Comparison of ENCODE assay signal across 21 cellular contexts in the genomic region with DNA sequence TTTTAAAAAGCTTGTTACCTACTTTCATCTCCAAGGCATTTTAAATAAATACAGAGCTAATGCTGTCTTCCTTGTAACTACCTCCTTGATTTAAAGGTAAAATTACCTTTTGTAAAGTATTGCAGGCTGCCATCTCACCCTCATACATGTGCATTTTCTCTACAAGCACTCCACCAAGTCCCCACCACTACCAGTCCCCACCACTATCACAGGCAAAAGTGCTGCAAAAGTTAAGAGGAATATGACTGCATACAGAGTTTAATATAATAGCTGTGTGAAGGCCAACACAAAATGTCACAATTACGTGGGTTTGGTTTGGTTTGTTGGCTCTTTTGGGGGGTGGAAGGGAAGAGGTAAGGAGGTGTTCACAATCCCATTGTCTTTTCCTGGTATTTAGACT. TPM values are rescaled to one million over a fixed set of nuclear protein-coding genes. Genes with fewer than 3 reads are reported as not detected.
DNase-seq lines count a peak whose midpoint lies in the region; ATAC-seq and TF ChIP-seq lines count a peak whose summit lies in the region.
"Had no signal": no experiment of that assay in that cellular context is flagged by ENCODE, and none has a peak within 500 bp of the region (broad histone marks: within the 10 kb centered on the region; RNA-seq: fewer than 3 reads in every experiment).

No MANE protein-coding gene starts in this region.

- peak overlapping the region; percentile 37 for H3K4me2 ChIP-seq in GM23338
- H3K4me2 ChIP-seq in Loucy (ENCODE audit: low read depth, low read length, poor library complexity, severe bottlenecking): no peak overlapping the region
- H3K4me2 ChIP-seq: A549, BLaER1 had no signal

- H3F3A ChIP-seq in GM23338 (replicated peaks; ENCODE audit: low read depth) (peaks cover 18% of the 10 kb centered on the region), Loucy (ENCODE audit: low read depth) (no peaks in the 10 kb centered on the region)

- TF ChIP-seq CTCF in GM23338 (conservative IDR thresholded peaks at IDR 0.05; ENCODE audit: low read depth in 2 of 2) (no peak), Loucy (conservative IDR thresholded peaks at IDR 0.05; ENCODE audit: low read length) (no peak)

- no peaks in the 10 kb centered on the region for H3K9me3 ChIP-seq in Loucy (ENCODE audit: insufficient read depth, low read depth, low read length)
- H3K9me3 ChIP-seq: A549, Peyer's patch, SJSA1 had no signal

- H3K9me2 ChIP-seq in GM23338 (ENCODE audit: insufficient read depth) (no peaks in the 10 kb centered on the region), Loucy (replicated peaks; ENCODE audit: low read depth, low read length) (no peaks in the 10 kb centered on the region)

- H3K27ac Mint-ChIP-seq in GM23338: no peak overlapping the region
- H3K27ac Mint-ChIP-seq: CD4-positive, alpha-beta memory T cell had no signal

- H3K27me3 ChIP-seq in GM23338 (ENCODE audit: insufficient read depth) (peaks cover 99% of the 10 kb centered on the region), Loucy (ENCODE audit: insufficient read depth, low read length, poor library complexity, severe bottlenecking) (no peaks in the 10 kb centered on the region)
- H3K27me3 ChIP-seq: SJSA1 had no signal

- peaks cover 66% of the 10 kb centered on the region for H3K4me1 ChIP-seq in GM23338 (ENCODE audit: insufficient read depth)
- H3K4me1 ChIP-seq in Loucy (ENCODE audit: insufficient read depth, low read length, poor library complexity, severe bottlenecking): peaks cover under 1% of the 10 kb centered on the region
- H3K4me1 ChIP-seq: A549, BLaER1 had no signal

- H3K9me3 Mint-ChIP-seq in GM23338: no peaks in the 10 kb centered on the region; the same call in 2 of the 3 replicates

- no peaks in the 10 kb centered on the region for H3K36me3 ChIP-seq in GM23338 (ENCODE audit: insufficient read depth)
- no peaks in the 10 kb centered on the region for H3K36me3 ChIP-seq in Loucy (ENCODE audit: insufficient read depth, low read length)
- H3K36me3 ChIP-seq: BLaER1, Peyer's patch had no signal

- H4K20me1 ChIP-seq in GM23338 (replicated peaks; ENCODE audit: insufficient read depth) (no peaks in the 10 kb centered on the region; the same call in 1 of the 2 replicates), Loucy (ENCODE audit: insufficient read depth, low read length, poor library complexity, severe bottlenecking) (no peaks in the 10 kb centered on the region)
- H4K20me1 ChIP-seq: BLaER1 had no signal

- ATAC-seq in GM23338 (no peak), GM21447 (IDR thresholded peaks at IDR 0.05; ENCODE audit: unreplicated experiment) (no peak)
- ATAC-seq: A549, HepG2 had no signal

- H3K79me2 ChIP-seq in GM23338 (replicated peaks; ENCODE audit: insufficient read depth) (no peaks in the 10 kb centered on the region), Loucy (ENCODE audit: insufficient read depth, low read length) (no peaks in the 10 kb centered on the region)

- DNase-seq in GM23338 (ENCODE audit: low spot score) (no peak), myocyte (ENCODE audit: low read depth) (peak; percentile 40), skeletal muscle cell (ENCODE audit: low read depth) (no peak), NCI-H226 (no peak), NCI-H774 (lab: John Stamatoyannopoulos, UW) (no peak)
- DNase-seq: CD4-positive, alpha-beta memory T cell; GF-D8; GOT3; KG1; NCI-H1048; NCI-H146; NCI-H2029 treated with DMSO at 0.1 percent for 48 hours; NCI-H345; Peyer's patch; SW 1271 had no signal

- peaks cover 91% of the 10 kb centered on the region for H3K27me3 Mint-ChIP-seq in GM23338 (ENCODE audit: insufficient read depth, low read depth, poor library complexity)

- H2AFZ ChIP-seq in GM23338 (no peak overlapping the region), Loucy (ENCODE audit: low read length) (peak overlapping the region; percentile 62; the same call in 1 of the 2 replicates)

- H3K9ac ChIP-seq in Loucy (ENCODE audit: low read depth, low read length, poor library complexity, severe bottlenecking): no peak overlapping the region
- H3K9ac ChIP-seq: BLaER1 had no signal

- H3K4me3 ChIP-seq in GM23338: no peak overlapping the region
- H3K4me3 ChIP-seq in Loucy (ENCODE audit: low read length, poor library complexity, severe bottlenecking): no peak overlapping the region
- peak overlapping the region; percentile 17 for H3K4me3 ChIP-seq in skeletal muscle cell (ENCODE audit: low read depth, low read length)
- H3K4me3 ChIP-seq: A549, BLaER1, Peyer's patch, SJSA1 had no signal

- H3K36me3 Mint-ChIP-seq in GM23338 (ENCODE audit: low read depth): no peaks in the 10 kb centered on the region
- H3K36me3 Mint-ChIP-seq: CD4-positive, alpha-beta memory T cell had no signal

- H3K4me1 Mint-ChIP-seq in GM23338: peaks cover 57% of the 10 kb centered on the region

- H3K27ac ChIP-seq in GM23338 (ENCODE audit: low read depth): no peak overlapping the region
- H3K27ac ChIP-seq: A549, BLaER1, Peyer's patch, SJSA1 had no signal

- no peak overlapping the region for H3K4me3 Mint-ChIP-seq in GM23338
- H3K4me3 Mint-ChIP-seq: CD4-positive, alpha-beta memory T cell had no signal

TF ChIP-seq in GM23338, 12 proteins besides CTCF, POLR2A, EP300 and RAD21:
- peak; percentile 68 for TF ChIP-seq EZH2 (IDR thresholded peaks at IDR 0.05; ENCODE audit: low read depth, unreplicated experiment)
- TF ChIP-seq, protein P1, sequence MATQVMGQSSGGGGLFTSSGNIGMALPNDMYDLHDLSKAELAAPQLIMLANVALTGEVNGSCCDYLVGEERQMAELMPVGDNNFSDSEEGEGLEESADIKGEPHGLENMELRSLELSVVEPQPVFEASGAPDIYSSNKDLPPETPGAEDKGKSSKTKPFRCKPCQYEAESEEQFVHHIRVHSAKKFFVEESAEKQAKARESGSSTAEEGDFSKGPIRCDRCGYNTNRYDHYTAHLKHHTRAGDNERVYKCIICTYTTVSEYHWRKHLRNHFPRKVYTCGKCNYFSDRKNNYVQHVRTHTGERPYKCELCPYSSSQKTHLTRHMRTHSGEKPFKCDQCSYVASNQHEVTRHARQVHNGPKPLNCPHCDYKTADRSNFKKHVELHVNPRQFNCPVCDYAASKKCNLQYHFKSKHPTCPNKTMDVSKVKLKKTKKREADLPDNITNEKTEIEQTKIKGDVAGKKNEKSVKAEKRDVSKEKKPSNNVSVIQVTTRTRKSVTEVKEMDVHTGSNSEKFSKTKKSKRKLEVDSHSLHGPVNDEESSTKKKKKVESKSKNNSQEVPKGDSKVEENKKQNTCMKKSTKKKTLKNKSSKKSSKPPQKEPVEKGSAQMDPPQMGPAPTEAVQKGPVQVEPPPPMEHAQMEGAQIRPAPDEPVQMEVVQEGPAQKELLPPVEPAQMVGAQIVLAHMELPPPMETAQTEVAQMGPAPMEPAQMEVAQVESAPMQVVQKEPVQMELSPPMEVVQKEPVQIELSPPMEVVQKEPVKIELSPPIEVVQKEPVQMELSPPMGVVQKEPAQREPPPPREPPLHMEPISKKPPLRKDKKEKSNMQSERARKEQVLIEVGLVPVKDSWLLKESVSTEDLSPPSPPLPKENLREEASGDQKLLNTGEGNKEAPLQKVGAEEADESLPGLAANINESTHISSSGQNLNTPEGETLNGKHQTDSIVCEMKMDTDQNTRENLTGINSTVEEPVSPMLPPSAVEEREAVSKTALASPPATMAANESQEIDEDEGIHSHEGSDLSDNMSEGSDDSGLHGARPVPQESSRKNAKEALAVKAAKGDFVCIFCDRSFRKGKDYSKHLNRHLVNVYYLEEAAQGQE (IDR thresholded peaks at IDR 0.05; ENCODE audit: unreplicated experiment): no peak

RNA-seq across cellular contexts. Expression of a gene that starts 9.6 kb away (rescaled TPM):
- 0.35 and 0.78 TPM in 2 replicates for total RNA-seq in GM23338 (2014; rRNA removed; shearing (Covaris generic))
- 0.66 and 0.71 TPM in 2 replicates for polyA plus RNA-seq in GM23338 (2016; fragmentation: Nextera tagmentation; extraction: Ambion mirVana)
- 96.6 and 118 TPM in 2 replicates for total RNA-seq in myocyte
- polyA plus RNA-seq in myocyte (2012): 26.2 TPM
- total RNA-seq: CD4-positive, alpha-beta memory T cell; Peyer's patch had no signal
- polyA plus RNA-seq: CD4-positive, alpha-beta memory T cell had no signal

Comparison
In these comparisons a context has a peak if more than half of its experiments do, and no peak if none do; other contexts are left out.
1. RNA of a gene that starts 9.6 kb away (total RNA-seq): 96.6 to 118 TPM in myocyte; 0.35 to 0.78 TPM in GM23338; every median in the first group is over 10 times any median in the second.